1 cellular context compared by ENCODE assay signal in genomic region chr11:58444285-58444684, GRCh38.
TF ChIP-seq lines count a peak whose summit lies in the region.

No MANE protein-coding gene starts in this region.

TF ChIP-seq in IMR-90, 13 proteins besides CTCF, POLR2A, EP300 and RAD21:
- TF ChIP-seq RCOR1 (IDR thresholded peaks at IDR 0.05; ENCODE audit: insufficient replicate concordance, low read length) (no peak), ELK1 (IDR thresholded peaks at IDR 0.05; ENCODE audit: borderline replicate concordance, low read depth, low read length) (no peak)
